ENCODE assay signal across 8 cellular contexts in the genomic region with DNA sequence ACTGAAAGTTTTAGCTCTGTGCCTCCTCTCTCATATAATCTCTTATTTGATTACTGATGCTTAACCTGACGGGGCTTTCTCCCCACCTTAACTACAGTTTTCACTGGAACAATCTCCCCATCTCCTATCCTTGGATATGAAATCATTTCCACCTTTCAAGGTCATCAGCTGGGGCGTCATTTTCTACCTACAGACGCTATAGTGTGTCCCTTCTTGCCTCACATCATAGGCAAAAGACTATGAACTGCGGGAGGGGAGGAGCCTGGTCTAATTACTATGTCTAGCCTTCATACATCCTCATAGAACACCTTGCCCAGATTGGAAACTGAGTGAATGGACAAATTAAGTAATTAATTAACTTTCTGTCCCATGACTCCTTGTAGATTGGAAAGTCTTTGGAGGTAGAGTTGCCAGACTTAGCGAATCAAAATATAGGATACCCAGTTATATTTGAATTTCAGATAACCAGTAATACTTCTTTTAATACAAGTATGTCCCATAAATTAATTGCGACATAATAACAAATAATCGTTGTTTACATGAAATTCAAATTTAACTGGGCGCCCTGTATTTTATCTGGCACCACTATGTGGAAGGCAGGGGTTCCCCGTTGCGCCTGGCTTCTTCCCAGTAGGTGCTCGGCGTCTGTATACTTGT. TPM values are rescaled to one million over a fixed set of nuclear protein-coding genes. Genes with fewer than 3 reads are reported as not detected.
DNase-seq lines count a peak whose midpoint lies in the region; ATAC-seq and TF ChIP-seq lines count a peak whose summit lies in the region.

No MANE protein-coding gene starts in this region.

- peak overlapping the region; percentile 95 for H2AFZ ChIP-seq in PC-3 (ENCODE audit: low read length)

- H3K4me2 ChIP-seq in DOHH2 (ENCODE audit: low read length) (peak overlapping the region; percentile 71), PC-3 (ENCODE audit: low read length) (peak overlapping the region; percentile 86)

- H3K9ac ChIP-seq in PC-3 (ENCODE audit: low read length), result peak overlapping the region; percentile 59

- peaks cover 28% of the 10 kb centered on the region for H3K79me2 ChIP-seq in DOHH2 (ENCODE audit: control insufficient read depth, low read length)
- H3K79me2 ChIP-seq in PC-3 (ENCODE audit: low read length), result peaks cover 30% of the 10 kb centered on the region

- DNase-seq in HAP-1 (ENCODE audit: low spot score in 2 of 2), result no peak
- no peak for DNase-seq in PC-3
- DNase-seq in osteocyte (ENCODE audit: extremely low spot score, unreplicated experiment), result no peak
- DNase-seq in MV-4-11 (lab: John Stamatoyannopoulos, UW), result no peak
- no peak for DNase-seq in NCI-H1694 (lab: John Stamatoyannopoulos, UW)

- H3K27ac ChIP-seq in DOHH2 (ENCODE audit: low read depth, low read length) (no peak overlapping the region), PC-3 (ENCODE audit: low read length) (no peak overlapping the region)

- peaks cover 8% of the 10 kb centered on the region for H3K9me3 Mint-ChIP-seq in osteocyte (ENCODE audit: unreplicated experiment)

- no peaks in the 10 kb centered on the region for H3K36me3 Mint-ChIP-seq in osteocyte (ENCODE audit: unreplicated experiment)

- no peaks in the 10 kb centered on the region for H3K9me3 ChIP-seq in DOHH2 (ENCODE audit: control insufficient read depth, insufficient read depth, low read length)
- H3K9me3 ChIP-seq in HAP-1, result no peaks in the 10 kb centered on the region
- no peaks in the 10 kb centered on the region for H3K9me3 ChIP-seq in PC-3 (ENCODE audit: low read length)

- ATAC-seq in PC-3 (peak; percentile 61), esophagus mucosa (peak; percentile 41), GM21423 (IDR thresholded peaks at IDR 0.05; ENCODE audit: unreplicated experiment) (no peak)

- CTCF ChIA-PET in PC-3 (lab: Charles Lee), result no interaction called here

- H3K4me3 Mint-ChIP-seq in osteocyte (ENCODE audit: unreplicated experiment), result peak overlapping the region; percentile 84

- H3K36me3 ChIP-seq in DOHH2 (ENCODE audit: control insufficient read depth, low read length) (no peaks in the 10 kb centered on the region), HAP-1 (replicated peaks) (no peaks in the 10 kb centered on the region), PC-3 (ENCODE audit: low read depth, low read length) (no peaks in the 10 kb centered on the region)

- TF ChIP-seq CTCF in DOHH2 (IDR thresholded peaks at IDR 0.05; ENCODE audit: low read depth, low read length, poor library complexity, severe bottlenecking) (no peak), PC-3 (conservative IDR thresholded peaks at IDR 0.05; ENCODE audit: low read depth, low read length) (no peak), osteocyte (IDR thresholded peaks at IDR 0.05) (no peak)

- H3K9me2 ChIP-seq in DOHH2 (replicated peaks; ENCODE audit: control insufficient read depth, low read length) (no peaks in the 10 kb centered on the region), PC-3 (replicated peaks; ENCODE audit: low read length) (no peaks in the 10 kb centered on the region)

- H3K27me3 ChIP-seq in DOHH2 (ENCODE audit: control insufficient read depth, low read length) (no peaks in the 10 kb centered on the region), HAP-1 (ENCODE audit: low read depth) (no peaks in the 10 kb centered on the region), PC-3 (ENCODE audit: low read length) (no peaks in the 10 kb centered on the region)

- intact Hi-C loops in PC-3 (cut with micrococcal nuclease), result no loop called here

- in situ Hi-C loops in HAP-1 (cut with MboI; ENCODE audit: low sequenced_read_pairs), result loop anchor here (25.0 kb wide), 1 partner anchor 93 kb away; no protein-coding TSS in a partner anchor

- H3K27ac Mint-ChIP-seq in osteocyte (ENCODE audit: unreplicated experiment), result peak overlapping the region; percentile 88

- H3K4me3 ChIP-seq in DOHH2 (ENCODE audit: low read length) (peak overlapping the region; percentile 86), HAP-1 (peak overlapping the region; percentile 76), PC-3 (ENCODE audit: low read length) (peak overlapping the region; percentile 88)

- H3K4me1 ChIP-seq in DOHH2 (ENCODE audit: control insufficient read depth, low read length) (peaks cover 12% of the 10 kb centered on the region), HAP-1 (peaks cover 6% of the 10 kb centered on the region), PC-3 (ENCODE audit: insufficient read depth, low read length) (no peaks in the 10 kb centered on the region; the same call in 1 of the 2 replicates)

- H3F3A ChIP-seq in DOHH2 (ENCODE audit: control insufficient read depth, insufficient read depth), result no peaks in the 10 kb centered on the region
- no peaks in the 10 kb centered on the region for H3F3A ChIP-seq in PC-3 (ENCODE audit: low read length, unreplicated experiment)

- BruUV-seq in PC-3 (replicated peaks; lab: Mats Ljungman, UMichigan), result TSS peak; percentile 89

- H4K20me1 ChIP-seq in DOHH2 (ENCODE audit: control insufficient read depth, insufficient read depth, low read depth, low read length) (no peaks in the 10 kb centered on the region), PC-3 (ENCODE audit: low read length) (no peaks in the 10 kb centered on the region)

- peaks cover 9% of the 10 kb centered on the region for H3K4me1 Mint-ChIP-seq in osteocyte (ENCODE audit: unreplicated experiment)

- POLR2A ChIA-PET in PC-3 (lab: Charles Lee; ENCODE audit: unreplicated experiment), result interaction anchor here (0.5 kb wide), 1 partner anchor 495 kb away, joined by 3 read pairs; no protein-coding TSS in a partner anchor

- H3K27me3 Mint-ChIP-seq in osteocyte (ENCODE audit: unreplicated experiment), result no peaks in the 10 kb centered on the region

RNA-seq across cellular contexts. Expression of a gene that starts 0.8 kb away (rescaled TPM):
- total RNA-seq in PC-3 (2014; rRNA removed) (74.1 and 77.6 TPM in 2 replicates), esophagus mucosa (55.6 TPM), osteocyte (154 and 162 TPM in 2 replicates)

RNA-seq across cellular contexts. Expression of a gene that starts 43.2 kb away (rescaled TPM):
- total RNA-seq in PC-3 (2014; rRNA removed) (not detected in 2 replicates), esophagus mucosa (not detected), osteocyte (not detected in 2 replicates)
